Comparison of ENCODE assay signal across 22 cellular contexts in genomic region chr2:71042287-71042686, GRCh38.
"Had no signal": no experiment of that assay in that cellular context is flagged by ENCODE, and none has a peak within 500 bp of the region (broad histone marks: within the 10 kb centered on the region; RNA-seq: fewer than 3 reads in every experiment).

No MANE protein-coding gene starts in this region.

- DNase-seq: hypothalamus; immature natural killer cell; left ventricle myocardium inferior; mesendoderm; naive B cell; natural killer cell; nephron progenitor cell; occipital lobe; spleen; stimulated activated CD4-positive, alpha-beta T cell treated with anti-CD3 and anti-CD28 coated beads, Interleukin-4, amount 100 ng/mL, for 24 hours; stimulated activated naive CD4-positive, alpha-beta T cell; stimulated activated naive CD8-positive, alpha-beta T cell treated with anti-CD3 and anti-CD28 coated beads, Interleukin-15, amount 100 ng/mL, for 72 hours; substantia nigra; transverse colon; upper lobe of left lung had no signal

- H3K27me3 ChIP-seq: right atrium auricular region, transverse colon, upper lobe of left lung, vagina had no signal

- H3K4me3 ChIP-seq: left ventricle myocardium inferior, lung, neural progenitor cell, right atrium auricular region, skin epidermis, spleen, transverse colon, upper lobe of left lung, vagina had no signal

- H3K27ac ChIP-seq: left ventricle myocardium inferior, neural progenitor cell, neutrophil, right atrium auricular region, skin epidermis, spleen, transverse colon, upper lobe of left lung, vagina had no signal

- FAIRE-seq: islet of Langerhans had no signal

- H3K9ac ChIP-seq: neural progenitor cell had no signal

- H3K36me3 ChIP-seq: left ventricle myocardium inferior, neural progenitor cell, neutrophil, right atrium auricular region, spleen, transverse colon, upper lobe of left lung, vagina had no signal

- H3K4me1 ChIP-seq: left ventricle myocardium inferior, neural progenitor cell, right atrium auricular region, transverse colon, upper lobe of left lung, vagina had no signal

- H3K9me3 ChIP-seq: left ventricle myocardium inferior, neutrophil, right atrium auricular region, spleen, transverse colon, upper lobe of left lung, vagina had no signal
